Comparison of ENCODE assay signal across 25 cellular contexts in the genomic region with DNA sequence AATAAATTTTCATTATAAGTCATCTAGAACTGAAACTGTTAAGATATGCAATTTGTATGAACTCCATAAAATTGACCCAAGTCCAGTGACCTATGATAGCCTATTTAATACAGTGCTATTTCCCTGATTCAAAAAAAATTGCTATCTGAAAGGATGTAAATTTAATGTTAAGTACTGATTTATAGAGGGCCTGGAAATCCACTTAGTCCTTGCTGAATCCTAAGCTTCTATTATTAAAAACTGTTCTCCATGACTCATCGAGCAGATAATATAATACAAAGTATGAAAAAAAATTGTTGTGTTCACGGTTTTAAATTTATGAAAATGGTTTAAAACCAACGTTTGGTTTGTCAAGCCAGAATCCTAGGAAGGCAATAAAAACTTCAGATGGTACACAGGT.
"Had no signal": no experiment of that assay in that cellular context is flagged by ENCODE, and none has a peak within 500 bp of the region (broad histone marks: within the 10 kb centered on the region; RNA-seq: fewer than 3 reads in every experiment).

No MANE protein-coding gene starts in this region.

- H3K36me3 ChIP-seq: colonic mucosa, esophagus muscularis mucosa, esophagus squamous epithelium, gastrocnemius medialis, gastroesophageal sphincter, heart left ventricle, heart right ventricle had no signal

- H3K9me3 ChIP-seq: colonic mucosa, esophagus muscularis mucosa, esophagus squamous epithelium, gastrocnemius medialis, gastroesophageal sphincter had no signal

- H2AFZ ChIP-seq: hepatocyte had no signal

- H3K27ac ChIP-seq: colonic mucosa, coronary artery, dorsolateral prefrontal cortex, epithelial cell of prostate, esophagus muscularis mucosa, esophagus squamous epithelium, foreskin keratinocyte, gastrocnemius medialis, gastroesophageal sphincter, heart left ventricle, heart right ventricle, hepatocyte had no signal

- H3K27me3 ChIP-seq: colonic mucosa, dorsolateral prefrontal cortex, esophagus muscularis mucosa, esophagus squamous epithelium, foreskin keratinocyte, gastrocnemius medialis, gastroesophageal sphincter, heart left ventricle, heart right ventricle, hepatocyte had no signal

- H3K4me3 ChIP-seq: colonic mucosa, coronary artery, dorsolateral prefrontal cortex, esophagus muscularis mucosa, esophagus squamous epithelium, gastrocnemius medialis, gastroesophageal sphincter, heart left ventricle, heart right ventricle, hepatocyte had no signal

- ATAC-seq: effector memory CD8-positive, alpha-beta T cell; esophagus mucosa; foreskin keratinocyte; gastrocnemius medialis; gastroesophageal sphincter; heart left ventricle; heart right ventricle had no signal

- H3K4me1 ChIP-seq: colonic mucosa, esophagus muscularis mucosa, esophagus squamous epithelium, foreskin keratinocyte, gastrocnemius medialis, gastroesophageal sphincter, heart left ventricle, heart right ventricle had no signal

- DNase-seq: colonic mucosa; cortex of kidney; dermis blood vessel endothelial cell; dorsolateral prefrontal cortex; effector CD4-positive, alpha-beta T cell; effector CD8-positive, alpha-beta T cell; effector memory CD4-positive, alpha-beta T cell; effector memory CD8-positive, alpha-beta T cell; endodermal cell; erythroblast; esophagus squamous epithelium; foreskin fibroblast; foreskin keratinocyte; foreskin melanocyte; gastrocnemius medialis; glutamatergic neuron; head of caudate nucleus; heart left ventricle; heart right ventricle had no signal

- H3K79me2 ChIP-seq: hepatocyte had no signal

- H3K4me2 ChIP-seq: hepatocyte had no signal
